1 cellular context compared by ENCODE assay signal in genomic region chr1:93584238-93585003, GRCh38.
TF ChIP-seq lines count a peak whose summit lies in the region.

No MANE protein-coding gene starts in this region.

TF ChIP-seq in SK-N-SH, 30 proteins besides CTCF, POLR2A, EP300 and RAD21 (continued from another document):
- no peak for TF ChIP-seq REST (IDR thresholded peaks at IDR 0.05; ENCODE audit: low read depth, low read length)
TF ChIP-seq in SK-N-SH: peak in this region for 0.
